10 cellular contexts compared by ENCODE assay signal in genomic region chr16:70188608-70188915, GRCh38. TPM values are rescaled to one million over a fixed set of nuclear protein-coding genes. Genes with fewer than 3 reads are reported as not detected.
A peak's percentile ranks its signal among the peaks of the same experiment; 100 is the strongest.
DNase-seq lines count a peak whose midpoint lies in the region; ATAC-seq, FAIRE-seq and TF ChIP-seq lines count a peak whose summit lies in the region.
"Not testable (repeated sequence)": the region's sequence is repeated elsewhere in the genome, so short reads cannot be mapped to it uniquely, and the experiment has no call there.
"Had no signal": no experiment of that assay in that cellular context is flagged by ENCODE, and none has a peak within 500 bp of the region (broad histone marks: within the 10 kb centered on the region; RNA-seq: fewer than 3 reads in every experiment).

No MANE protein-coding gene starts in this region.

- H3K4me3 ChIP-seq in Peyer's patch, result peak overlapping the region; percentile 17 to 55 (median 34)
- H3K4me3 ChIP-seq in choroid plexus epithelial cell (ENCODE audit: low read depth, low read length), result peak overlapping the region; percentile 29
- H3K4me3 ChIP-seq in cardiac muscle cell, result peak overlapping the region; percentile 24
- H3K4me3 ChIP-seq in HepG2 (replicated peaks in 1 of 3; ENCODE audit: insufficient read depth in 1 of 3, low read depth in 2 of 3, low read length in 3 of 3), result not testable (repeated sequence)
- peak overlapping the region; percentile 44 for H3K4me3 ChIP-seq in smooth muscle cell
- peak overlapping the region; percentile 33 for H3K4me3 ChIP-seq in upper lobe of right lung

- no CpG with 5 or more reads among the region's 22 CpGs for whole genome bisulfite sequencing in HepG2 (ENCODE audit: low lambda C conversion rate)
- WGBS in smooth muscle cell (ENCODE audit: low lambda C conversion rate), result 5% methylated on average over 12 of the region's 22 CpGs

- H3K4me2 ChIP-seq in HepG2 (ENCODE audit: low read depth, low read length), result not testable (repeated sequence)
- H3K4me2 ChIP-seq in smooth muscle cell, result peak overlapping the region; percentile 54

- not testable (repeated sequence) for H3K9me3 ChIP-seq in Peyer's patch; cardiac muscle cell (ENCODE audit: low read depth); HepG2 (ENCODE audit: low read length); smooth muscle cell (replicated peaks; ENCODE audit: low read depth); upper lobe of right lung

- H3K4me1 ChIP-seq in Peyer's patch; cardiac muscle cell (ENCODE audit: low read depth); HepG2 (ENCODE audit: insufficient read depth, low read length); smooth muscle cell (ENCODE audit: low read depth); upper lobe of right lung: not testable (repeated sequence)

- DNase-seq in EH (ENCODE audit: low read depth), result peak; percentile 9
- DNase-seq in Peyer's patch, result peak in 1 of 3 donors; percentile 41
- not testable (repeated sequence) for DNase-seq in choroid plexus epithelial cell (ENCODE audit: low read depth); cardiac muscle cell (ENCODE audit: low read depth in 1 of 2, low spot score in 1 of 2); HepG2 (ENCODE audit: low spot score); omental fat pad (ENCODE audit: low spot score); smooth muscle cell (lab: John Stamatoyannopoulos, UW; ENCODE audit: unreplicated experiment); upper lobe of right lung

- FAIRE-seq in HepG2 (lab: Jason Lieb, UNC), result not testable (repeated sequence)

- not testable (repeated sequence) for TF ChIP-seq EP300 in HepG2 (IDR thresholded peaks at IDR 0.05; ENCODE audit: low read depth in 2 of 2, low read length in 2 of 2); HepG2 (CRISPR knock-in tag; IDR thresholded peaks at IDR 0.05; ENCODE audit: borderline replicate concordance)

- TF ChIP-seq CTCF in Peyer's patch (IDR thresholded peaks at IDR 0.05); choroid plexus epithelial cell (conservative IDR thresholded peaks at IDR 0.05; ENCODE audit: low read depth, low read length); cardiac muscle cell (IDR thresholded peaks at IDR 0.05; ENCODE audit: low read depth, low read length); HepG2 (CRISPR knock-in tag; IDR thresholded peaks at IDR 0.05); omental fat pad (IDR thresholded peaks at IDR 0.05); smooth muscle cell (IDR thresholded peaks at IDR 0.05; ENCODE audit: borderline replicate concordance, insufficient read depth, poor library complexity, severe bottlenecking); upper lobe of right lung (IDR thresholded peaks at IDR 0.05): not testable (repeated sequence)

- not testable (repeated sequence) for H3K27me3 ChIP-seq in Peyer's patch; cardiac muscle cell; HepG2 (ENCODE audit: control insufficient read depth in 1 of 2, insufficient read depth in 2 of 2, low read length in 2 of 2); smooth muscle cell (ENCODE audit: low read depth); upper lobe of right lung

- not testable (repeated sequence) for H2AFZ ChIP-seq in HepG2 (ENCODE audit: low read length); smooth muscle cell (ENCODE audit: low read depth)

- not testable (repeated sequence) for H3K9ac ChIP-seq in HepG2 (ENCODE audit: insufficient read depth, low read depth, low read length); smooth muscle cell (ENCODE audit: low read depth)

- H3F3A ChIP-seq in smooth muscle cell (ENCODE audit: low read depth), result not testable (repeated sequence)

- peak; percentile 64 for ATAC-seq in HepG2
- peak; percentile 80 for ATAC-seq in omental fat pad (ENCODE audit: low FRiP score)
- peak; percentile 70 for ATAC-seq in upper lobe of right lung

- in situ Hi-C loops in HepG2 (cut with HindIII; ENCODE audit: extremely low pct_ligation_motif_present, low pct_unique_long_range_greater_than_20kb), result not testable (repeated sequence)

- POLR2A ChIA-PET in HepG2 (lab: Yijun Ruan, JAX), result not testable (repeated sequence)

- CTCF ChIA-PET in HepG2 (lab: Yijun Ruan, JAX; ENCODE audit: low intra/inter-chr PET ratio, low total read pairs), result not testable (repeated sequence)

- H3K36me3 ChIP-seq in Peyer's patch; cardiac muscle cell; HepG2 (replicated peaks in 1 of 2; ENCODE audit: control insufficient read depth in 1 of 2, insufficient read depth in 2 of 2, low read length in 2 of 2); smooth muscle cell (ENCODE audit: low read depth); upper lobe of right lung: not testable (repeated sequence)

- intact Hi-C loops in HepG2 (cut with micrococcal nuclease; ENCODE audit: unreplicated experiment); upper lobe of right lung (cut with DNase I): not testable (repeated sequence)

- TF ChIP-seq POLR2A in Peyer's patch (IDR thresholded peaks at IDR 0.05); HepG2 (IDR thresholded peaks at IDR 0.05; ENCODE audit: insufficient read depth in 1 of 2, low read depth in 2 of 2, low read length in 2 of 2): not testable (repeated sequence)

- not testable (repeated sequence) for TF ChIP-seq RAD21 in HepG2 (CRISPR knock-in tag; IDR thresholded peaks at IDR 0.05)

- H3K79me2 ChIP-seq in HepG2 (ENCODE audit: insufficient read depth, low read length); smooth muscle cell (ENCODE audit: low read depth): not testable (repeated sequence)

- H3K27ac ChIP-seq in Peyer's patch, result peak overlapping the region in 2 of 4 donors; percentile 30 to 61
- not testable (repeated sequence) for H3K27ac ChIP-seq in cardiac muscle cell; HepG2 (ENCODE audit: extremely low read length, insufficient read depth, low read length); smooth muscle cell (ENCODE audit: low read depth); upper lobe of right lung

- not testable (repeated sequence) for H4K20me1 ChIP-seq in HepG2 (ENCODE audit: insufficient read depth, low read length); smooth muscle cell (ENCODE audit: low read depth)

- BruUV-seq in HepG2 (replicated peaks; lab: Mats Ljungman, UMichigan), result not testable (repeated sequence)

TF ChIP-seq in HepG2, 621 proteins besides CTCF, POLR2A, EP300 and RAD21:
- TF ChIP-seq ZFY (CRISPR knock-in tag; IDR thresholded peaks at IDR 0.05) (peak; percentile 17), PHF8 (CRISPR knock-in tag; IDR thresholded peaks at IDR 0.05) (0 out of 2 replicates have a peak, but pooled peaks have one; percentile 29)

RNA-seq across cellular contexts. Expression of gene CLEC18C, which starts 15.0 kb away (rescaled TPM):
- total RNA-seq in Peyer's patch (1 to 10 TPM in 3 of 4 donors, not detected in 1; 1.0 to 1.9 (median 1.2) TPM), cardiac muscle cell (0.36 and 1.1 TPM in 2 replicates), HepG2 (2016; rRNA removed; fragmentation: Illumina TruSeq; extraction: Trizol) (0.13 and 0.15 TPM in 2 replicates), omental fat pad (under 1 TPM in 1 of 4 donors, not detected in 3; 0.63 TPM), smooth muscle cell (0.99 TPM in 1 of 2 replicates, not detected in the other), upper lobe of right lung (not detected)
- polyA plus RNA-seq in cardiac muscle cell (not detected in 2 replicates), HepG2 (2011; rRNA removed) (0.29 and 0.50 TPM in 2 replicates), smooth muscle cell (0.95 and 1.3 TPM in 2 replicates)
- not detected in 2 replicates for total RNA-seq in HepG2 (2016; cell fraction: cytosol; rRNA removed; fragmentation: Illumina TruSeq; extraction: Trizol; ENCODE audit: low read depth)
- total RNA-seq in HepG2 (2016; cell fraction: insoluble cytoplasmic fraction; rRNA removed; fragmentation: Illumina TruSeq; extraction: Trizol), result not detected in 2 replicates
- not detected in 2 replicates for total RNA-seq in HepG2 (2016; cell fraction: membrane; rRNA removed; fragmentation: Illumina TruSeq; extraction: Trizol)
- total RNA-seq in HepG2 (2016; cell fraction: nucleus; rRNA removed; fragmentation: Illumina TruSeq; extraction: Trizol), result 0.66 TPM in 1 of 2 replicates, not detected in the other
- polyA plus RNA-seq in HepG2 (2011; cell fraction: cytosol; rRNA removed), result 0.13 and 0.29 TPM in 2 replicates
- polyA plus RNA-seq in HepG2 (2011; cell fraction: nucleus; rRNA removed), result 2.9 and 3.6 TPM in 2 replicates
- polyA plus RNA-seq in HepG2 (2012), result 0.28 and 0.29 TPM in 2 replicates
- polyA plus RNA-seq in HepG2 (2016; cell fraction: cytosol; fragmentation: Illumina TruSeq; extraction: Trizol; ENCODE audit: low read depth), result not detected in 2 replicates
- not detected in 2 replicates for polyA plus RNA-seq in HepG2 (2016; cell fraction: insoluble cytoplasmic fraction; fragmentation: Illumina TruSeq; extraction: Trizol; ENCODE audit: low read depth)
- not detected in 2 replicates for polyA plus RNA-seq in HepG2 (2016; cell fraction: membrane; fragmentation: Illumina TruSeq; extraction: Trizol; ENCODE audit: low read depth)
- polyA plus RNA-seq in HepG2 (2016; cell fraction: nucleus; fragmentation: Illumina TruSeq; extraction: Trizol; ENCODE audit: insufficient read depth, low read depth), result 0.59 TPM in 1 of 2 replicates, not detected in the other
- polyA minus RNA-seq in HepG2 (2011; rRNA and poly(A)+ RNA removed; ENCODE audit: low replicate concordance), result 0.37 and 2.3 TPM in 2 replicates
- not detected in 2 replicates for polyA minus RNA-seq in HepG2 (2011; cell fraction: cytosol; rRNA and poly(A)+ RNA removed)
- 1.2 and 3.0 TPM in 2 replicates for polyA minus RNA-seq in HepG2 (2011; cell fraction: nucleus; rRNA and poly(A)+ RNA removed)
- total RNA-seq: activated naive CD4-positive, alpha-beta T cell treated with anti-CD3 and anti-CD28 coated beads, Interleukin-2, amount 50 U/mL, for 72 hours had no signal
- polyA plus RNA-seq: keratinocyte had no signal
